ENCODE assay signal across 31 cellular contexts in the genomic region with DNA sequence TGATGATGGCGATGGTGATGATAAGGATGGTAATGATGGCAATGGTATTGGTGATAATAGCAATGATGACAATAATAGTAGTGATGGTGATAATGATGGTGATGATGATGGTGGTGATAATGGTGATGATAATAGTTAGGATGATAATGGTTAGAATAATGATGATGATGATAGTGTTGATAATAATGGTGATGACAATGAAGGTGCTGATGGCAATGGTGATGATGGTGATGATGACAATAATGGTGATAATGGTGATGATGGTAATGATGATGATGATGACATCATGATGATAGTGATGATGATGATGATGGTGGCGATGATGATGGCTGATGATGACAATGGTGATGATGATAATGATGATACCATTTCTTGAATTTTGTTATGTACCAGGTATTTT.
"Had no signal": no experiment of that assay in that cellular context is flagged by ENCODE, and none has a peak within 500 bp of the region (broad histone marks: within the 10 kb centered on the region; RNA-seq: fewer than 3 reads in every experiment).

No MANE protein-coding gene starts in this region.

- H3K27ac ChIP-seq: adrenal gland, body of pancreas, epithelial cell of prostate, WERI-Rb-1 had no signal

- H3K36me3 ChIP-seq: adrenal gland, WERI-Rb-1 had no signal

- FAIRE-seq: colon, frontal cortex had no signal

- H3K4me3 ChIP-seq: adrenal gland, body of pancreas had no signal

- H3K4me1 ChIP-seq: adrenal gland, body of pancreas had no signal

- DNase-seq: activated B cell treated with CpG ODN at 0.5 μM for 24 hours; activated CD4-positive, alpha-beta memory T cell treated with anti-CD3 and anti-CD28 coated beads for 36 hours; activated CD4-positive, alpha-beta T cell treated with anti-CD3 and anti-CD28 coated beads, Interleukin-2, amount 10 ng/mL, durations not matched to agents 24 days and 14 days; activated CD8-positive, alpha-beta memory T cell treated with anti-CD3 and anti-CD28 coated beads, Interleukin-2, amount 10 ng/mL, durations not matched to agents 7 days and 5 days; activated CD8-positive, alpha-beta memory T cell treated with anti-CD3 and anti-CD28 coated beads, Interleukin-2, amount 50 U/mL, for 4 hours; activated CD8-positive, alpha-beta T cell treated with anti-CD3 and anti-CD28 coated beads, Interleukin-2, amount 10 ng/mL, durations not matched to agents 7 days and 5 days; activated effector memory CD4-positive, alpha-beta T cell treated with anti-CD3 and anti-CD28 coated beads, Interleukin-2, amount 50 U/mL, for 16 hours; activated naive CD4-positive, alpha-beta T cell treated with anti-CD3 and anti-CD28 coated beads for 36 hours; activated naive CD8-positive, alpha-beta T cell treated with anti-CD3 and anti-CD28 coated beads for 36 hours; activated naive CD8-positive, alpha-beta T cell treated with anti-CD3 and anti-CD28 coated beads, Interleukin-2, amount 50 U/mL, for 24 hours; activated T-cell treated with anti-CD3 and anti-CD28 coated beads, Interleukin-2, amount 50 U/mL, for 1 hour; activated T-cell treated with anti-CD3 and anti-CD28 coated beads, Interleukin-2, amount 50 U/mL, for 48 hours; adrenal gland; amygdala; aorta; body of pancreas; caudate nucleus; cortex of kidney; dermis blood vessel endothelial cell; effector CD4-positive, alpha-beta T cell; effector memory CD8-positive, alpha-beta T cell; foreskin fibroblast; head of caudate nucleus; T-helper 1 cell; T-helper 17 cell; T1000; WERI-Rb-1 had no signal

- H3K9me3 ChIP-seq: adrenal gland, body of pancreas had no signal

- H3K27me3 ChIP-seq: adrenal gland, body of pancreas had no signal

- ATAC-seq: activated CD4-positive, CD25-positive, alpha-beta regulatory T cell treated with anti-CD3 and anti-CD28 coated beads, Interleukin-2, amount 50 U/mL, for 24 hours; activated CD8-positive, alpha-beta memory T cell treated with anti-CD3 and anti-CD28 coated beads, Interleukin-2, amount 10 ng/mL, durations not matched to agents 7 days and 5 days; activated CD8-positive, alpha-beta T cell treated with anti-CD3 and anti-CD28 coated beads, Interleukin-2, amount 10 ng/mL, durations not matched to agents 7 days and 5 days; activated naive CD8-positive, alpha-beta T cell treated with anti-CD3 and anti-CD28 coated beads, Interleukin-2, amount 50 U/mL, for 24 hours; body of pancreas; effector memory CD8-positive, alpha-beta T cell; T-helper 17 cell had no signal
